9 cellular contexts compared by ENCODE assay signal in the genomic region with DNA sequence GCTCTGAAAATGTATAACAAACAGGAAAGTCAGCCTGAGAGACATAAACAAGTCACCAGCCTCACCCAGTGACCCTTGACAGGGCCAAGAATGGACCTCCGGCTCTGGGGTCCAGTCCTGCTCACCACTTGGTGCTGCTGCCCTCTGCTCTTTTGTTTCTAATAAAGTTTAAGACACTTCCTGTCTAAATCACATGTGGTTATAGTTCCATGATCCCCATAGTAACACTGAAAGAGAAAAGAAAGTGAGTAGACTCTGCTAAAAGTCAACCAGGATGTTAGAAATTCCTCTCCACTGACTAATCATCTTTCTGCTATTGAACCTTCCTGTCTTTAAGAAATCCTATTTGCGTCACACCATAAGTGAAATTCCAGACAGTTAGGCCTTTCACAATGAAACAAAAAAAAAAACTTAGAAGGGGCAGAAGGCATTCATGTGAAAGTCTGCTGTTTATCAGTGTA.
A peak's percentile ranks its signal among the peaks of the same experiment; 100 is the strongest.
DNase-seq lines count a peak whose midpoint lies in the region; ATAC-seq and TF ChIP-seq lines count a peak whose summit lies in the region.
"Had no signal": no experiment of that assay in that cellular context is flagged by ENCODE, and none has a peak within 500 bp of the region (broad histone marks: within the 10 kb centered on the region; RNA-seq: fewer than 3 reads in every experiment).

No MANE protein-coding gene starts in this region.

- no peak overlapping the region for H3K4me3 ChIP-seq in BLaER1 treated with 17β-estradiol and CSF1 and Interleukin-3, amounts not matched to agents 10 nM and 100 nM
- H3K4me3 ChIP-seq in OCI-LY3 (ENCODE audit: low read length): no peak overlapping the region
- no peak overlapping the region for H3K4me3 ChIP-seq in epithelial cell of proximal tubule (ENCODE audit: low read depth, low read length)
- no peak overlapping the region for H3K4me3 ChIP-seq in neural progenitor cell

- H2AFZ ChIP-seq in OCI-LY3 (ENCODE audit: low read depth, low read length): peak overlapping the region; percentile 6; the same call in 1 of the 2 replicates
- H2AFZ ChIP-seq in neural progenitor cell (replicated peaks): no peak overlapping the region

- ATAC-seq in HG03135 (IDR thresholded peaks at IDR 0.05; ENCODE audit: unreplicated experiment): no peak
- ATAC-seq in HG03354 (IDR thresholded peaks at IDR 0.05; ENCODE audit: poor library complexity, severe bottlenecking, unreplicated experiment): no peak
- no peak for ATAC-seq in HG02885 (IDR thresholded peaks at IDR 0.05; ENCODE audit: poor library complexity, unreplicated experiment)
- no peak for ATAC-seq in GM18873 (IDR thresholded peaks at IDR 0.05; ENCODE audit: low FRiP score, unreplicated experiment)

- H3K9me3 ChIP-seq in BLaER1 treated with 17β-estradiol and CSF1 and Interleukin-3, amounts not matched to agents 10 nM and 100 nM (replicated peaks in 1 of 11): no peaks in the 10 kb centered on the region
- H3K9me3 ChIP-seq in OCI-LY3 (ENCODE audit: insufficient read depth, low read length): no peaks in the 10 kb centered on the region
- no peaks in the 10 kb centered on the region for H3K9me3 ChIP-seq in neural progenitor cell (ENCODE audit: low read depth)

- peak; percentile 100 for DNase-seq in epithelial cell of proximal tubule (ENCODE audit: low read depth)
- DNase-seq in neural progenitor cell (ENCODE audit: low spot score): peak; percentile 11
- DNase-seq: NCI-H187 had no signal

- H3K79me2 ChIP-seq in OCI-LY3 (ENCODE audit: low read length) (no peaks in the 10 kb centered on the region), neural progenitor cell (ENCODE audit: low read depth) (no peaks in the 10 kb centered on the region)

- H3K36me3 Mint-ChIP-seq in neural progenitor cell: no peaks in the 10 kb centered on the region

- H4K20me1 ChIP-seq in BLaER1 treated with 17β-estradiol and CSF1 and Interleukin-3, amounts not matched to agents 10 nM and 100 nM: no peaks in the 10 kb centered on the region
- H4K20me1 ChIP-seq in OCI-LY3 (ENCODE audit: insufficient read depth, low read length) (no peaks in the 10 kb centered on the region), neural progenitor cell (ENCODE audit: low read depth) (no peaks in the 10 kb centered on the region)

- H3K4me1 Mint-ChIP-seq in neural progenitor cell: peaks cover 7% of the 10 kb centered on the region

- peak overlapping the region; percentile 57 for H3K27ac Mint-ChIP-seq in neural progenitor cell

- H3K9ac ChIP-seq in BLaER1 treated with 17β-estradiol and CSF1 and Interleukin-3, amounts not matched to agents 10 nM and 100 nM: 0 out of 22 replicates have a peak overlapping the region, but pooled peaks of 1 of the 11 experiments have one; percentile 44
- H3K9ac ChIP-seq in OCI-LY3 (ENCODE audit: low read length) (no peak overlapping the region), neural progenitor cell (no peak overlapping the region)

- peaks cover 5% of the 10 kb centered on the region for H3K27me3 Mint-ChIP-seq in neural progenitor cell (ENCODE audit: insufficient read depth, low read depth)

- no peak for TF ChIP-seq CTCF in OCI-LY3 (IDR thresholded peaks at IDR 0.05; ENCODE audit: low read depth, low read length)
- no peak for TF ChIP-seq CTCF in epithelial cell of proximal tubule (conservative IDR thresholded peaks at IDR 0.05; ENCODE audit: low read depth, low read length)
- TF ChIP-seq CTCF in neural progenitor cell (IDR thresholded peaks at IDR 0.05): no peak

- no peaks in the 10 kb centered on the region for H3F3A ChIP-seq in neural progenitor cell (ENCODE audit: low read depth)

- no peaks in the 10 kb centered on the region for H3K36me3 ChIP-seq in BLaER1 treated with 17β-estradiol and CSF1 and Interleukin-3, amounts not matched to agents 10 nM and 100 nM
- H3K36me3 ChIP-seq in OCI-LY3 (replicated peaks; ENCODE audit: low read depth, low read length): peaks cover 6% of the 10 kb centered on the region
- no peaks in the 10 kb centered on the region for H3K36me3 ChIP-seq in neural progenitor cell

- peak overlapping the region in 7 of 11 experiments; percentile 7 to 64 (median 30); a peak in 11 of 22 replicates for H3K27ac ChIP-seq in BLaER1 treated with 17β-estradiol and CSF1 and Interleukin-3, amounts not matched to agents 10 nM and 100 nM
- no peak overlapping the region for H3K27ac ChIP-seq in OCI-LY3 (ENCODE audit: low read length)
- H3K27ac ChIP-seq in neural progenitor cell: no peak overlapping the region

- no peak overlapping the region for H3K4me3 Mint-ChIP-seq in neural progenitor cell

- H3K4me2 ChIP-seq in BLaER1 treated with 17β-estradiol and CSF1 and Interleukin-3, amounts not matched to agents 10 nM and 100 nM: peak overlapping the region in 6 of 11 experiments; percentile 19 to 67 (median 48); a peak in 10 of 22 replicates
- H3K4me2 ChIP-seq in OCI-LY3 (ENCODE audit: low read length) (no peak overlapping the region), neural progenitor cell (no peak overlapping the region)

- H3K4me1 ChIP-seq in BLaER1 treated with 17β-estradiol and CSF1 and Interleukin-3, amounts not matched to agents 10 nM and 100 nM: peaks cover 0 to 12% (median 3%) of the 10 kb centered on the region in 10 experiments; a peak in 10 of 20 replicates
- H3K4me1 ChIP-seq in OCI-LY3 (ENCODE audit: low read length) (peaks cover 17% of the 10 kb centered on the region), neural progenitor cell (no peaks in the 10 kb centered on the region)

- H3K27me3 ChIP-seq in BLaER1 treated with 17β-estradiol and CSF1 and Interleukin-3, amounts not matched to agents 10 nM and 100 nM: no peaks in the 10 kb centered on the region
- H3K27me3 ChIP-seq in OCI-LY3 (ENCODE audit: low read depth, low read length) (peaks cover 19% of the 10 kb centered on the region), neural progenitor cell (no peaks in the 10 kb centered on the region)

- H3K9me3 Mint-ChIP-seq in neural progenitor cell: peaks cover 17% of the 10 kb centered on the region

Comparison
In these comparisons a context has a peak if more than half of its experiments do, and no peak if none do; other contexts are left out.
1. H3K27ac ChIP-seq: peak in BLaER1 treated with 17β-estradiol and CSF1 and Interleukin-3, amounts not matched to agents 10 nM and 100 nM (7 of 11); none in OCI-LY3 (single experiment) and neural progenitor cell (single experiment).
2. H3K4me2 ChIP-seq: peak in BLaER1 treated with 17β-estradiol and CSF1 and Interleukin-3, amounts not matched to agents 10 nM and 100 nM (6 of 11); none in OCI-LY3 (single experiment) and neural progenitor cell (single experiment).